Comparison of ENCODE assay signal across 18 cellular contexts in genomic region chr9:129669141-129669718, GRCh38. TPM values are rescaled to one million over a fixed set of nuclear protein-coding genes. Genes with fewer than 3 reads are reported as not detected.
DNase-seq lines count a peak whose midpoint lies in the region; ATAC-seq and TF ChIP-seq lines count a peak whose summit lies in the region.
"Had no signal": no experiment of that assay in that cellular context is flagged by ENCODE, and none has a peak within 500 bp of the region (broad histone marks: within the 10 kb centered on the region; RNA-seq: fewer than 3 reads in every experiment).

No MANE protein-coding gene starts in this region.

- H3K27me3 Mint-ChIP-seq in effector memory CD8-positive, alpha-beta T cell = peaks cover 23 to 53% of the 10 kb centered on the region in 2 donors

- H3K4me3 ChIP-seq in SK-N-MC (peak overlapping the region; percentile 62), fibroblast of lung (replicated peaks in 1 of 4; ENCODE audit: control extremely low read depth in 1 of 4, insufficient read depth in 1 of 4, low read depth in 3 of 4, low read length in 4 of 4) (no peak overlapping the region)

- H3K4me2 ChIP-seq in fibroblast of lung (ENCODE audit: extremely low read depth, insufficient read depth, low read length) = no peak overlapping the region

- H4K20me1 ChIP-seq in fibroblast of lung (ENCODE audit: control insufficient read depth, extremely low read depth, insufficient read depth, low read length) = no peaks in the 10 kb centered on the region

- DNase-seq in GM03348 (ENCODE audit: low spot score) (peak; percentile 84), SK-N-MC (ENCODE audit: low read depth, low spot score) (no peak), fibroblast of lung (ENCODE audit: low read depth in 2 of 2) (peak; percentile 52 to 92), smooth muscle cell of the brain vasculature (ENCODE audit: low read depth, low spot score) (peak; percentile 63), left cardiac atrium (no peak), NCI-H1436 (lab: John Stamatoyannopoulos, UW) (no peak)
- no peak for DNase-seq in effector memory CD8-positive, alpha-beta T cell
- DNase-seq: activated CD8-positive, alpha-beta memory T cell treated with anti-CD3 and anti-CD28 coated beads, Interleukin-2, amount 10 ng/mL, durations not matched to agents 7 days and 5 days; Kasumi-1; left colon; NCI-H2029; NCI-H82; SHP77 treated with DMSO at 0.1 percent for 48 hours had no signal

- no peak overlapping the region for H3K4me3 Mint-ChIP-seq in effector memory CD8-positive, alpha-beta T cell
- H3K4me3 Mint-ChIP-seq: activated CD8-positive, alpha-beta memory T cell treated with anti-CD3 and anti-CD28 coated beads, Interleukin-2, amount 10 ng/mL, durations not matched to agents 7 days and 5 days; activated naive CD8-positive, alpha-beta T cell; natural killer cell treated with Interleukin-12 subunit alpha and Interleukin-12 subunit beta and Interleukin-15 and Interleukin-18, amount 100 ng/mL, for 72 hours had no signal

- TF ChIP-seq CTCF in fibroblast of lung (conservative IDR thresholded peaks at IDR 0.05 in 1 of 2, IDR thresholded peaks at IDR 0.05 in 1 of 2; ENCODE audit: low read depth in 1 of 2, low read length in 2 of 2) = no peak

- peak overlapping the region; percentile 35 for H3K9ac ChIP-seq in SK-N-MC (ENCODE audit: insufficient read length)
- no peak overlapping the region for H3K9ac ChIP-seq in fibroblast of lung (ENCODE audit: insufficient read depth, low read length)

- intact Hi-C loops in left cardiac atrium (cut with DNase I) = no loop called here

- peaks cover 5 to 9% of the 10 kb centered on the region in 2 donors for H3K4me1 Mint-ChIP-seq in effector memory CD8-positive, alpha-beta T cell (ENCODE audit: low read depth in 2 of 2)

- no peaks in the 10 kb centered on the region for H3K27me3 ChIP-seq in fibroblast of lung (ENCODE audit: control insufficient read depth, insufficient read depth, low read length)

- H3K36me3 Mint-ChIP-seq in effector memory CD8-positive, alpha-beta T cell (ENCODE audit: insufficient read depth) = no peaks in the 10 kb centered on the region
- H3K36me3 Mint-ChIP-seq: activated CD8-positive, alpha-beta memory T cell treated with anti-CD3 and anti-CD28 coated beads, Interleukin-2, amount 10 ng/mL, durations not matched to agents 7 days and 5 days; activated naive CD8-positive, alpha-beta T cell; natural killer cell treated with Interleukin-12 subunit alpha and Interleukin-12 subunit beta and Interleukin-15 and Interleukin-18, amount 100 ng/mL, for 72 hours had no signal

- ATAC-seq in left cardiac atrium (no peak), HG02759 (IDR thresholded peaks at IDR 0.05; ENCODE audit: unreplicated experiment) (no peak)
- ATAC-seq in effector memory CD8-positive, alpha-beta T cell (replicated peaks) = no peak
- ATAC-seq: activated CD8-positive, alpha-beta memory T cell treated with anti-CD3 and anti-CD28 coated beads, Interleukin-2, amount 10 ng/mL, durations not matched to agents 7 days and 5 days; left colon; natural killer cell treated with Interleukin-12 subunit alpha and Interleukin-12 subunit beta and Interleukin-15 and Interleukin-18, amount 100 ng/mL, for 72 hours; sciatic nerve had no signal

- no peak overlapping the region for H3K27ac Mint-ChIP-seq in effector memory CD8-positive, alpha-beta T cell
- H3K27ac Mint-ChIP-seq: activated CD8-positive, alpha-beta memory T cell treated with anti-CD3 and anti-CD28 coated beads, Interleukin-2, amount 10 ng/mL, durations not matched to agents 7 days and 5 days; activated naive CD8-positive, alpha-beta T cell; natural killer cell treated with Interleukin-12 subunit alpha and Interleukin-12 subunit beta and Interleukin-15 and Interleukin-18, amount 100 ng/mL, for 72 hours had no signal

- no peaks in the 10 kb centered on the region for H3K4me1 ChIP-seq in fibroblast of lung (ENCODE audit: control insufficient read depth, extremely low read depth, insufficient read depth, low read length)

- no peaks in the 10 kb centered on the region for H3K9me3 Mint-ChIP-seq in effector memory CD8-positive, alpha-beta T cell
- H3K9me3 Mint-ChIP-seq: natural killer cell treated with Interleukin-12 subunit alpha and Interleukin-12 subunit beta and Interleukin-15 and Interleukin-18, amount 100 ng/mL, for 72 hours had no signal

- H2AFZ ChIP-seq in fibroblast of lung (ENCODE audit: low read length) = no peak overlapping the region

- H3K79me2 ChIP-seq in fibroblast of lung (ENCODE audit: control insufficient read depth, insufficient read depth, low read length) = no peaks in the 10 kb centered on the region

- H3K9me3 ChIP-seq in SK-N-MC (ENCODE audit: low read depth, low read length) (no peaks in the 10 kb centered on the region), fibroblast of lung (ENCODE audit: control insufficient read depth, insufficient read depth, low read depth, low read length) (no peaks in the 10 kb centered on the region)

- H3K36me3 ChIP-seq in SK-N-MC (ENCODE audit: insufficient read depth, low read length) (peaks cover 24% of the 10 kb centered on the region), fibroblast of lung (ENCODE audit: control insufficient read depth, insufficient read depth, low read length) (no peaks in the 10 kb centered on the region)

- H3K27ac ChIP-seq in SK-N-MC (peak overlapping the region; percentile 96), fibroblast of lung (ENCODE audit: insufficient read depth, low read length) (no peak overlapping the region)

RNA-seq across cellular contexts. Expression of gene PRRX2, which starts 3.8 kb away (rescaled TPM):
- total RNA-seq in fibroblast of lung (4.6 and 11.7 TPM in 2 replicates), left cardiac atrium (1 to 10 TPM; 1.8 to 5.3 TPM)
- polyA plus RNA-seq in fibroblast of lung = 3.4 and 4.4 TPM in 2 replicates
- 13.0 and 15.9 TPM in 2 replicates for polyA plus RNA-seq in fibroblast of lung (2012)
- 2.3 and 2.7 TPM in 2 replicates for polyA minus RNA-seq in fibroblast of lung (ENCODE audit: low replicate concordance)
- total RNA-seq: natural killer cell treated with Interleukin-12 subunit alpha and Interleukin-12 subunit beta and Interleukin-15 and Interleukin-18, amount 100 ng/mL, for 72 hours had no signal

RNA-seq across cellular contexts. Expression of gene ASB6, which starts 27.3 kb away (rescaled TPM):
- total RNA-seq in fibroblast of lung = 14.4 and 14.9 TPM in 2 replicates
- polyA plus RNA-seq in fibroblast of lung = 15.4 and 21.1 TPM in 2 replicates
- 15.8 and 22.9 TPM in 2 replicates for polyA plus RNA-seq in fibroblast of lung (2012)
- polyA minus RNA-seq in fibroblast of lung (ENCODE audit: low replicate concordance) = 19.8 and 21.4 TPM in 2 replicates
- total RNA-seq in left cardiac atrium = 10 to 100 TPM in 1 of 2 donors, 1 to 10 TPM in 1; 8.3 to 11.6 TPM

RNA-seq across cellular contexts. Expression of gene NTMT1, which starts 43.3 kb away (rescaled TPM):
- total RNA-seq in fibroblast of lung (33.1 and 34.2 TPM in 2 replicates), left cardiac atrium (10 to 100 TPM; 43.4 to 53.8 TPM)
- polyA plus RNA-seq in fibroblast of lung = 51.9 and 62.1 TPM in 2 replicates
- 64.3 and 83.1 TPM in 2 replicates for polyA plus RNA-seq in fibroblast of lung (2012)
- 33.0 and 46.7 TPM in 2 replicates for polyA minus RNA-seq in fibroblast of lung (ENCODE audit: low replicate concordance)

RNA-seq across cellular contexts. Expression of gene C9orf50, which starts 48.3 kb away (rescaled TPM):
- 0.17 and 0.26 TPM in 2 replicates for total RNA-seq in fibroblast of lung
- 0.14 and 0.16 TPM in 2 replicates for polyA plus RNA-seq in fibroblast of lung
- polyA plus RNA-seq in fibroblast of lung (2012) = 0.12 TPM in 1 of 2 replicates, not detected in the other
- polyA minus RNA-seq in fibroblast of lung (ENCODE audit: low replicate concordance) = not detected in 2 replicates
- total RNA-seq in left cardiac atrium = not detected
- total RNA-seq: activated CD8-positive, alpha-beta memory T cell treated with anti-CD3 and anti-CD28 coated beads, Interleukin-2, amount 10 ng/mL, durations not matched to agents 7 days and 5 days; dermis microvascular lymphatic vessel endothelial cell; natural killer cell treated with Interleukin-12 subunit alpha and Interleukin-12 subunit beta and Interleukin-15 and Interleukin-18, amount 100 ng/mL, for 72 hours had no signal

Comparison
In these comparisons a context has a peak if more than half of its experiments do, and no peak if none do; other contexts are left out.
1. DNase-seq: peak in GM03348 (single experiment), fibroblast of lung (2 of 2) and smooth muscle cell of the brain vasculature (single experiment); none in SK-N-MC (single experiment), left cardiac atrium (single experiment), effector memory CD8-positive, alpha-beta T cell (0 of 3) and NCI-H1436 (single experiment).